Comparison of ENCODE assay signal across 16 cellular contexts in the genomic region with DNA sequence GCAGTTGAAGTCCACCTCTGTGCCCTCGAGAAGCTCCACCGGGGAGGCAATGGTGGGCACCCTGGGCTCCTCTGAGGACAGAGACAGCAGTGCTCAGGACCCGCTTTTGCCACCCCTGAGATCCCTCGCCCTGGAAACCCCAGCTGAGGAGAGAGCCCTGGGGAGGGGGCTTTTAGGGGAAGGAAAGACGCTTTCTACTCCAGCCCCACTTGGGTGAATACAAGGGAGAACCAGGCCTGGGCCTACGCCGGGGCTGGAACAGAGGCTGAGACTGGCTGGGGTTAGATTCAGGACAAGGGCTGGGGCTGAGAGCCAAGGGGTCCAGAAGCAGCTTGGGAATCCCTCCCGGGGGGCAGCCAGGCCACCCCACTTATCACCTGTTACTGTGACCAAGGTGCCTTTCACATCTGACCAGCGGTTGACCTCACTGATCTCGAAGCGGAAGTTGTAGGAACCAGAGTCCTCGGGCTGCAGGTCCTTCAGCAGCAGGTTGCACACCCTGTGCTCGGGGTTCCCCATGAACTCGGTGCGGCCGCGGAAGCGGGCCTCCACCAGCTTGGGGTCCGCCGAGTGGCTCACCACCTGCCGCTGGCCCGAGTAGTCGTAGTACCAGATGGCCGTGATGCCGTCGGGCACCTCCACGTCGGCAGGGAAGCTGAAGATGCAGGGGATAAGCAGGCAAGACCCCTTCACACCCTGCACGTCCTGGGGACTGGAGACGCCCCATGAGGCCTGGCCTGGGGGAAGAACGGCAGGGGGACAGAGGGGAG. TPM values are rescaled to one million over a fixed set of nuclear protein-coding genes. Genes with fewer than 3 reads are reported as not detected.
DNase-seq lines count a peak whose midpoint lies in the region; ATAC-seq, FAIRE-seq and TF ChIP-seq lines count a peak whose summit lies in the region.
"Had no signal": no experiment of that assay in that cellular context is flagged by ENCODE, and none has a peak within 500 bp of the region (broad histone marks: within the 10 kb centered on the region; RNA-seq: fewer than 3 reads in every experiment).

No MANE protein-coding gene starts in this region.

- H3K27me3 ChIP-seq in MM.1S (replicated peaks; ENCODE audit: insufficient read depth, low read length) (no peaks in the 10 kb centered on the region), psoas muscle (ENCODE audit: insufficient read depth in 3 of 3, low read length in 2 of 3) (no peaks in the 10 kb centered on the region)
- H3K27me3 ChIP-seq: BLaER1 treated with 17β-estradiol and CSF1 and Interleukin-3, amounts not matched to agents 10 nM and 100 nM had no signal

- H3K36me3 Mint-ChIP-seq in activated CD4-positive, alpha-beta T cell treated with anti-CD3 and anti-CD28 coated beads, Interleukin-2, amount 10 ng/mL, durations not matched to agents 24 days and 14 days (ENCODE audit: low read depth): no peaks in the 10 kb centered on the region
- H3K36me3 Mint-ChIP-seq: CD4-positive, CD25-positive, alpha-beta regulatory T cell; IgD-negative memory B cell had no signal

- intact Hi-C loops in kidney (cut with DNase I): no loop called here
- intact Hi-C loops in psoas muscle (cut with DNase I): no loop called here
- intact Hi-C loops in OCI-LY7 (cut with micrococcal nuclease; ENCODE audit: unreplicated experiment): no loop called here
- intact Hi-C loops in activated CD4-positive, alpha-beta T cell treated with anti-CD3 and anti-CD28 coated beads, Interleukin-2, amount 10 ng/mL, durations not matched to agents 24 days and 14 days (cut with micrococcal nuclease): no loop called here

- CTCF ChIA-PET in OCI-LY7 (lab: Charles Lee; ENCODE audit: unreplicated experiment): no interaction called here

- H3K4me2 ChIP-seq in MM.1S (ENCODE audit: low read depth, low read length) (peak overlapping the region; percentile 39; the same call in 1 of the 2 replicates), OCI-LY7 (ENCODE audit: low read length) (no peak overlapping the region)

- H2AFZ ChIP-seq in MM.1S (ENCODE audit: low read length) (no peak overlapping the region), OCI-LY7 (ENCODE audit: low read length) (no peak overlapping the region)

- BruUV-seq in OCI-LY7 (replicated peaks; lab: Mats Ljungman, UMichigan): no TSS peak

- H3K9ac ChIP-seq in MM.1S (ENCODE audit: low read length) (no peak overlapping the region), kidney (ENCODE audit: low read length in 2 of 2) (no peak overlapping the region)

- H3K4me1 ChIP-seq in MM.1S (ENCODE audit: low read length): no peaks in the 10 kb centered on the region
- H3K4me1 ChIP-seq in kidney (ENCODE audit: control insufficient read depth in 1 of 2, insufficient read depth in 1 of 2, low read depth in 1 of 2, low read length in 2 of 2): no peaks in the 10 kb centered on the region
- peaks cover 7% of the 10 kb centered on the region for H3K4me1 ChIP-seq in psoas muscle
- no peaks in the 10 kb centered on the region for H3K4me1 ChIP-seq in OCI-LY7 (ENCODE audit: insufficient read depth, low read length, poor library complexity, severe bottlenecking)

- POLR2A ChIA-PET in OCI-LY7 (lab: Charles Lee): interaction anchor here (0.6 kb wide), 1 partner anchor 13 kb away, joined by 3 read pairs; no protein-coding TSS in a partner anchor

- H3K9me2 ChIP-seq in MM.1S (replicated peaks; ENCODE audit: insufficient read depth, low read length) (no peaks in the 10 kb centered on the region), OCI-LY7 (ENCODE audit: insufficient read depth, low read length) (no peaks in the 10 kb centered on the region)

- H3K9me3 ChIP-seq in MM.1S (replicated peaks; ENCODE audit: insufficient read depth, low read length): no peaks in the 10 kb centered on the region
- H3K9me3 ChIP-seq in kidney (ENCODE audit: control insufficient read depth in 1 of 2, low read length in 2 of 2): no peaks in the 10 kb centered on the region
- no peaks in the 10 kb centered on the region for H3K9me3 ChIP-seq in psoas muscle
- H3K9me3 ChIP-seq in OCI-LY7 (ENCODE audit: low read length): no peaks in the 10 kb centered on the region
- H3K9me3 ChIP-seq: BLaER1 treated with 17β-estradiol and CSF1 and Interleukin-3, amounts not matched to agents 10 nM and 100 nM had no signal

- H3K27ac Mint-ChIP-seq in activated CD4-positive, alpha-beta T cell treated with anti-CD3 and anti-CD28 coated beads, Interleukin-2, amount 10 ng/mL, durations not matched to agents 24 days and 14 days: no peak overlapping the region
- H3K27ac Mint-ChIP-seq: CD4-positive, CD25-positive, alpha-beta regulatory T cell had no signal

- H3K27me3 Mint-ChIP-seq in activated CD4-positive, alpha-beta T cell treated with anti-CD3 and anti-CD28 coated beads, Interleukin-2, amount 10 ng/mL, durations not matched to agents 24 days and 14 days: peaks cover 9% of the 10 kb centered on the region

- TF ChIP-seq CTCF in MM.1S (IDR thresholded peaks at IDR 0.05; ENCODE audit: low read length) (no peak), kidney (IDR thresholded peaks at IDR 0.05; ENCODE audit: borderline replicate concordance, extremely low read depth, insufficient read depth) (no peak), psoas muscle (IDR thresholded peaks at IDR 0.05) (no peak), OCI-LY7 (conservative IDR thresholded peaks at IDR 0.05; ENCODE audit: low read length) (no peak)

- DNase-seq in 8988T (peak; percentile 2), MM.1S (peak; percentile 53), kidney (peak; percentile 66), psoas muscle (peak in 1 of 2 donors; percentile 53), OCI-LY7 (ENCODE audit: low spot score) (no peak), DMS153 (lab: John Stamatoyannopoulos, UW) (no peak)
- DNase-seq in activated CD4-positive, alpha-beta T cell treated with anti-CD3 and anti-CD28 coated beads, Interleukin-2, amount 10 ng/mL, durations not matched to agents 24 days and 14 days: no peak
- DNase-seq: ACHN; CD4-positive, CD25-positive, alpha-beta regulatory T cell; GF-D8 had no signal

- no peak for FAIRE-seq in kidney (lab: Jason Lieb, UNC)
- FAIRE-seq: GM19239, H1 had no signal

- H3F3A ChIP-seq in MM.1S (ENCODE audit: insufficient read depth, low read length): no peaks in the 10 kb centered on the region

- H3K36me3 ChIP-seq in MM.1S (replicated peaks; ENCODE audit: insufficient read depth, low read length) (no peaks in the 10 kb centered on the region), kidney (ENCODE audit: control insufficient read depth in 1 of 2, insufficient read depth in 2 of 2, low read length in 2 of 2) (no peaks in the 10 kb centered on the region), psoas muscle (ENCODE audit: insufficient read depth in 1 of 2, low read depth in 1 of 2) (no peaks in the 10 kb centered on the region), OCI-LY7 (ENCODE audit: insufficient read depth, low read length) (no peaks in the 10 kb centered on the region)

- no peak overlapping the region for H3K4me3 Mint-ChIP-seq in activated CD4-positive, alpha-beta T cell treated with anti-CD3 and anti-CD28 coated beads, Interleukin-2, amount 10 ng/mL, durations not matched to agents 24 days and 14 days
- H3K4me3 Mint-ChIP-seq: CD4-positive, CD25-positive, alpha-beta regulatory T cell; IgD-negative memory B cell had no signal

- H4K20me1 ChIP-seq in MM.1S (ENCODE audit: insufficient read depth, low read length): no peaks in the 10 kb centered on the region
- H4K20me1 ChIP-seq in OCI-LY7 (ENCODE audit: insufficient read depth, low read length): no peaks in the 10 kb centered on the region

- H3K79me2 ChIP-seq in MM.1S (ENCODE audit: low read length) (no peaks in the 10 kb centered on the region), OCI-LY7 (ENCODE audit: insufficient read depth, low read depth, low read length) (no peaks in the 10 kb centered on the region)

- ATAC-seq in psoas muscle (no peak), HG02885 (IDR thresholded peaks at IDR 0.05; ENCODE audit: poor library complexity, unreplicated experiment) (no peak)

- H3K27ac ChIP-seq in MM.1S (ENCODE audit: low read length): no peak overlapping the region
- no peak overlapping the region for H3K27ac ChIP-seq in kidney (ENCODE audit: low read depth in 2 of 2, low read length in 2 of 2)
- peak overlapping the region; percentile 68 for H3K27ac ChIP-seq in psoas muscle
- H3K27ac ChIP-seq in OCI-LY7 (ENCODE audit: low read depth, low read length, poor library complexity, severe bottlenecking): no peak overlapping the region

- 80 to 84% (median 83%) methylated on average over 31 of the region's 31 CpGs for WGBS in psoas muscle, 3 donors

- H3K4me3 ChIP-seq in MM.1S (ENCODE audit: low read length): no peak overlapping the region
- no peak overlapping the region for H3K4me3 ChIP-seq in kidney (ENCODE audit: low read length in 2 of 2)
- no peak overlapping the region for H3K4me3 ChIP-seq in psoas muscle
- H3K4me3 ChIP-seq in OCI-LY7 (ENCODE audit: low read depth, low read length, poor library complexity, severe bottlenecking): no peak overlapping the region

- no peaks in the 10 kb centered on the region for H3K9me3 Mint-ChIP-seq in activated CD4-positive, alpha-beta T cell treated with anti-CD3 and anti-CD28 coated beads, Interleukin-2, amount 10 ng/mL, durations not matched to agents 24 days and 14 days
- H3K9me3 Mint-ChIP-seq: CD4-positive, CD25-positive, alpha-beta regulatory T cell had no signal

- peaks cover under 1% of the 10 kb centered on the region for H3K4me1 Mint-ChIP-seq in activated CD4-positive, alpha-beta T cell treated with anti-CD3 and anti-CD28 coated beads, Interleukin-2, amount 10 ng/mL, durations not matched to agents 24 days and 14 days
- H3K4me1 Mint-ChIP-seq: CD4-positive, CD25-positive, alpha-beta regulatory T cell had no signal

RNA-seq across cellular contexts. Expression of a gene that starts 6.2 kb away (rescaled TPM):
- total RNA-seq in kidney (20.2 TPM), psoas muscle (1 to 10 TPM; 2.3 to 6.2 (median 3.5) TPM), OCI-LY7 (2022) (0.11 TPM in 1 of 2 replicates, not detected in the other)
- polyA plus RNA-seq in kidney (ENCODE audit: insufficient read depth, low read depth, low replicate concordance) (2.4 TPM), psoas muscle (1 to 10 TPM in 2 of 3 donors, under 1 TPM in 1; 0.98 to 2.6 (median 1.3) TPM)
- not detected in 2 replicates for total RNA-seq in OCI-LY7 (2014; rRNA removed; shearing (Covaris generic))
- total RNA-seq in activated CD4-positive, alpha-beta T cell treated with anti-CD3 and anti-CD28 coated beads, Interleukin-2, amount 10 ng/mL, durations not matched to agents 24 days and 14 days: not detected in 2 replicates
- total RNA-seq: A172; CD4-positive, CD25-positive, alpha-beta regulatory T cell; H1 had no signal
- polyA plus RNA-seq: CD4-positive, CD25-positive, alpha-beta regulatory T cell; IgD-negative memory B cell had no signal

RNA-seq across cellular contexts. Expression of a gene that starts 24.3 kb away (rescaled TPM):
- total RNA-seq in kidney: 4.3 TPM
- 4.1 TPM for polyA plus RNA-seq in kidney (ENCODE audit: insufficient read depth, low read depth, low replicate concordance)
- total RNA-seq in psoas muscle: 1 to 10 TPM; 2.4 to 8.9 (median 3.1) TPM
- 1 to 10 TPM; 4.3 to 6.6 (median 4.6) TPM for polyA plus RNA-seq in psoas muscle
- total RNA-seq in OCI-LY7 (2014; rRNA removed; shearing (Covaris generic)): not detected in 2 replicates
- total RNA-seq in OCI-LY7 (2022): not detected in 2 replicates
- not detected in 2 replicates for total RNA-seq in activated CD4-positive, alpha-beta T cell treated with anti-CD3 and anti-CD28 coated beads, Interleukin-2, amount 10 ng/mL, durations not matched to agents 24 days and 14 days
- total RNA-seq: A172; CD4-positive, CD25-positive, alpha-beta regulatory T cell had no signal
- polyA plus RNA-seq: CD4-positive, CD25-positive, alpha-beta regulatory T cell; IgD-negative memory B cell had no signal

RNA-seq across cellular contexts. Expression of a gene that starts 26.3 kb away (rescaled TPM):
- total RNA-seq in kidney (18.9 TPM), psoas muscle (1 to 10 TPM; 5.7 to 9.7 (median 8.2) TPM), OCI-LY7 (2022) (not detected in 2 replicates)
- polyA plus RNA-seq in kidney (ENCODE audit: insufficient read depth, low read depth, low replicate concordance) (8.7 TPM), psoas muscle (1 to 10 TPM; 4.0 to 7.6 (median 7.5) TPM)
- total RNA-seq in OCI-LY7 (2014; rRNA removed; shearing (Covaris generic)): not detected in 2 replicates
- not detected in 2 replicates for total RNA-seq in activated CD4-positive, alpha-beta T cell treated with anti-CD3 and anti-CD28 coated beads, Interleukin-2, amount 10 ng/mL, durations not matched to agents 24 days and 14 days
- total RNA-seq: A172; CD4-positive, CD25-positive, alpha-beta regulatory T cell had no signal
- polyA plus RNA-seq: IgD-negative memory B cell had no signal

RNA-seq across cellular contexts. Expression of a gene that starts 43.0 kb away (rescaled TPM):
- total RNA-seq in kidney: not detected
- polyA plus RNA-seq in kidney (ENCODE audit: insufficient read depth, low read depth, low replicate concordance): 0.56 TPM
- not detected for total RNA-seq in psoas muscle
- not detected for polyA plus RNA-seq in psoas muscle
- total RNA-seq in OCI-LY7 (2014; rRNA removed; shearing (Covaris generic)): not detected in 2 replicates
- not detected in 2 replicates for total RNA-seq in OCI-LY7 (2022)
- not detected in 2 replicates for total RNA-seq in activated CD4-positive, alpha-beta T cell treated with anti-CD3 and anti-CD28 coated beads, Interleukin-2, amount 10 ng/mL, durations not matched to agents 24 days and 14 days
- total RNA-seq: A172; CD4-positive, CD25-positive, alpha-beta regulatory T cell; H1 had no signal
- polyA plus RNA-seq: CD4-positive, CD25-positive, alpha-beta regulatory T cell; IgD-negative memory B cell had no signal

Comparison
In these comparisons a context has a peak if more than half of its experiments do, and no peak if none do; other contexts are left out.
1. DNase-seq: peak in 8988T (single experiment), MM.1S (single experiment) and kidney (single experiment); none in OCI-LY7 (single experiment), DMS153 (single experiment) and activated CD4-positive, alpha-beta T cell treated with anti-CD3 and anti-CD28 coated beads, Interleukin-2, amount 10 ng/mL, durations not matched to agents 24 days and 14 days (single experiment).